In the genomic region with DNA sequence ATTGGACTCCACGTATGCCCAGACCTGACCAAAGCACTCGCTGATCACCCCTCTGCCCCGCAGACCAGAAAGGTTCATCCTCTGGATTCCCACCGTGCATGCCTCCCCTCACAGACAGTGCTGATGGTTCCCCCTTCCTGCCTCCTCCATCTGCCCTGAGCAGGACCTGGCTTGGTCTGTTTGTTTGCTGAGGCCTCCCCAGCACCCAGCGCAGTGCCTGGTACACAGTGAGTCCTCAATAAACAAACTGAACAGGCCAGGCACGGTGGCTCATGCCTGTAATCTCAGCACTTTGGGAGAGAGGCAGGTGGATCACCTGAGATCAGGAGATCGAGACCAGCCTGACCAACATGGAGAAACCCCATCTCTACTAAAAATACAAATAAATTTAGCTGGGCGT, we compare ENCODE assay signal across 1 cellular context.
TF ChIP-seq lines count a peak whose summit lies in the region.

No MANE protein-coding gene starts in this region.

TF ChIP-seq in HEK293, 187 proteins besides CTCF, POLR2A, EP300 and RAD21 (continued from another document):
- TF ChIP-seq, protein P1, sequence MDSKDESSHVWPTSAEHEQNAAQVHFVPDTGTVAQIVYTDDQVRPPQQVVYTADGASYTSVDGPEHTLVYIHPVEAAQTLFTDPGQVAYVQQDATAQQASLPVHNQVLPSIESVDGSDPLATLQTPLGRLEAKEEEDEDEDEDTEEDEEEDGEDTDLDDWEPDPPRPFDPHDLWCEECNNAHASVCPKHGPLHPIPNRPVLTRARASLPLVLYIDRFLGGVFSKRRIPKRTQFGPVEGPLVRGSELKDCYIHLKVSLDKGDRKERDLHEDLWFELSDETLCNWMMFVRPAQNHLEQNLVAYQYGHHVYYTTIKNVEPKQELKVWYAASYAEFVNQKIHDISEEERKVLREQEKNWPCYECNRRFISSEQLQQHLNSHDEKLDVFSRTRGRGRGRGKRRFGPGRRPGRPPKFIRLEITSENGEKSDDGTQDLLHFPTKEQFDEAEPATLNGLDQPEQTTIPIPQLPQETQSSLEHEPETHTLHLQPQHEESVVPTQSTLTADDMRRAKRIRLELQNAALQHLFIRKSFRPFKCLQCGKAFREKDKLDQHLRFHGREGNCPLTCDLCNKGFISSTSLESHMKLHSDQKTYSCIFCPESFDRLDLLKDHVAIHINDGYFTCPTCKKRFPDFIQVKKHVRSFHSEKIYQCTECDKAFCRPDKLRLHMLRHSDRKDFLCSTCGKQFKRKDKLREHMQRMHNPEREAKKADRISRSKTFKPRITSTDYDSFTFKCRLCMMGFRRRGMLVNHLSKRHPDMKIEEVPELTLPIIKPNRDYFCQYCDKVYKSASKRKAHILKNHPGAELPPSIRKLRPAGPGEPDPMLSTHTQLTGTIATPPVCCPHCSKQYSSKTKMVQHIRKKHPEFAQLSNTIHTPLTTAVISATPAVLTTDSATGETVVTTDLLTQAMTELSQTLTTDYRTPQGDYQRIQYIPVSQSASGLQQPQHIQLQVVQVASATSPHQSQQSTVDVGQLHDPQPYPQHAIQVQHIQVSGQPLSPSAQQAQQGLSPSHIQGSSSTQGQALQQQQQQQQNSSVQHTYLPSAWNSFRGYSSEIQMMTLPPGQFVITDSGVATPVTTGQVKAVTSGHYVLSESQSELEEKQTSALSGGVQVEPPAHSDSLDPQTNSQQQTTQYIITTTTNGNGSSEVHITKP (tag by site-specific recombination; IDR thresholded peaks at IDR 0.05), result peak; percentile 32; the same call in 1 of the 2 replicates
